In genomic region chr12:49051777-49052438, GRCh38 we compare ENCODE assay signal across 23 cellular contexts. TPM values are rescaled to one million over a fixed set of nuclear protein-coding genes. Genes with fewer than 3 reads are reported as not detected.
"Had no signal": no experiment of that assay in that cellular context is flagged by ENCODE, and none has a peak within 500 bp of the region (broad histone marks: within the 10 kb centered on the region; RNA-seq: fewer than 3 reads in every experiment).

No MANE protein-coding gene starts in this region.

- H3K27ac ChIP-seq: brain microvascular endothelial cell, dorsolateral prefrontal cortex, heart right ventricle, sigmoid colon had no signal

- H3K4me3 ChIP-seq: dorsolateral prefrontal cortex, heart right ventricle, mucosa of descending colon, sigmoid colon had no signal

- H3K27me3 Mint-ChIP-seq: activated CD4-positive, alpha-beta memory T cell treated with anti-CD3 and anti-CD28 coated beads, Interleukin-2, amount 10 ng/mL, durations not matched to agents 7 days and 5 days; activated CD4-positive, alpha-beta T cell treated with anti-CD3 and anti-CD28 coated beads, Interleukin-2, amount 10 ng/mL, durations not matched to agents 24 days and 14 days; progenitor cell of endocrine pancreas had no signal

- H3K4me3 Mint-ChIP-seq: activated CD4-positive, alpha-beta memory T cell treated with anti-CD3 and anti-CD28 coated beads, Interleukin-2, amount 10 ng/mL, durations not matched to agents 7 days and 5 days; activated CD4-positive, alpha-beta T cell treated with anti-CD3 and anti-CD28 coated beads, Interleukin-2, amount 10 ng/mL, durations not matched to agents 24 days and 14 days; endodermal cell had no signal

- H3K9me3 Mint-ChIP-seq: activated CD4-positive, alpha-beta memory T cell treated with anti-CD3 and anti-CD28 coated beads, Interleukin-2, amount 10 ng/mL, durations not matched to agents 7 days and 5 days; activated CD4-positive, alpha-beta T cell treated with anti-CD3 and anti-CD28 coated beads, Interleukin-2, amount 10 ng/mL, durations not matched to agents 24 days and 14 days; endodermal cell had no signal

- ATAC-seq: heart right ventricle; left colon; mucosa of descending colon; stimulated activated naive CD8-positive, alpha-beta T cell treated with anti-CD3 and anti-CD28 coated beads, Interleukin-15, Interleukin-2, amounts not matched to agents 100 U/mL and 50 U/mL, for 24 hours had no signal

- DNase-seq: activated CD4-positive, alpha-beta memory T cell treated with anti-CD3 and anti-CD28 coated beads, Interleukin-2, amount 10 ng/mL, durations not matched to agents 7 days and 5 days; activated CD4-positive, alpha-beta T cell treated with anti-CD3 and anti-CD28 coated beads, Interleukin-2, amount 10 ng/mL, durations not matched to agents 24 days and 14 days; activated naive CD4-positive, alpha-beta T cell treated with Interleukin-2 at 50 U/mL for 16 hours; activated T-cell treated with anti-CD3 and anti-CD28 coated beads for 4 hours; anterior cingulate cortex; brain microvascular endothelial cell; erythroblast; foreskin fibroblast; heart right ventricle; islet precursor cell; left colon; mesendoderm; mucosa of descending colon; retina; sigmoid colon; SK-N-SH; stimulated activated CD4-positive, alpha-beta T cell treated with anti-CD3 and anti-CD28 coated beads, Interleukin-4, amount 100 ng/mL, for 24 hours; stimulated activated naive CD8-positive, alpha-beta T cell treated with anti-CD3 and anti-CD28 coated beads, Interleukin-15, Interleukin-2, amounts not matched to agents 100 U/mL and 50 U/mL, for 24 hours had no signal

- H3K9me3 ChIP-seq: heart right ventricle, mucosa of descending colon, sigmoid colon, SK-N-SH had no signal

- H3K27me3 ChIP-seq: brain microvascular endothelial cell, dorsolateral prefrontal cortex, heart right ventricle, sigmoid colon had no signal

- H3K27ac Mint-ChIP-seq: activated CD4-positive, alpha-beta memory T cell treated with anti-CD3 and anti-CD28 coated beads, Interleukin-2, amount 10 ng/mL, durations not matched to agents 7 days and 5 days; activated CD4-positive, alpha-beta T cell treated with anti-CD3 and anti-CD28 coated beads, Interleukin-2, amount 10 ng/mL, durations not matched to agents 24 days and 14 days; endodermal cell; progenitor cell of endocrine pancreas had no signal

RNA-seq across cellular contexts. Expression of gene RHEBL1, which starts 17.9 kb away (rescaled TPM):
- total RNA-seq: left colon, ureter had no signal

RNA-seq across cellular contexts. Expression of gene DDN, which starts 52.7 kb away (rescaled TPM):
- total RNA-seq: subcutaneous adipose tissue had no signal
